8 cellular contexts compared by ENCODE assay signal in the genomic region with DNA sequence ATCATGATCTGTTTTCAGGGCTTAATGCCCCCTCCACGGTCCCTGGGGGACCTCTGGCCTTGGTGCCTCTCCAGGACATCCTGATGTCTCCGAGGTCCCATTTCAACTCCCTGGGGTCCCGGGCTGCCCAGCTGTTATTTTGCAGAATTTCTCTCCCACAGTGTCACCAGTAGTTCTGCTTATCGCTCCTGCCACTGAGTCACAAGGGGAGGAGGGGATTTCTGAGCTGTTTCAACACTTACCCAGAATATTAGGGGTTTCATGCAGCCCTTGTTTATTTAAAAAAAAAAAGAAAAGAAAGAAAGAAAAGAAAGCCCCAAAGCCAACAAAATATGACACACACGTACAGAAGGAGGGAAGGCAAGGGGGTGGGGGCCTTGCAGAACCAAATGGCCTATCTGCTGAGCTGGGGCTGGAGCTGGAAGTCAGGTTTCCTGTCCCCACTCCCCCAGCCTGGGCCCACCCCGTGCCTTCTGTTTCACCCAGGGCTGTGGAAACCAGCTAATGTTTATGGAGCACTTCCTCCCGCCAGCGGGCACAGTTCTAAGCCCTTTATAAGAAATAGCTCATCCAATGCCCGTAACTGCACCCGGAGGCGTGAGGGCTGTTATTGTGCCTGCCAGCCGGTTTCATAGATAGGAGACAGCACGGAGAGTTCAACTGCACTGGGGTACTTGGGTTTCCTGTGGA. TPM values are rescaled to one million over a fixed set of nuclear protein-coding genes. Genes with fewer than 3 reads are reported as not detected.
DNase-seq lines count a peak whose midpoint lies in the region; ATAC-seq and TF ChIP-seq lines count a peak whose summit lies in the region.

No MANE protein-coding gene starts in this region.

- peak overlapping the region; percentile 67 for H3K4me3 Mint-ChIP-seq in activated CD8-positive, alpha-beta T cell treated with anti-CD3 and anti-CD28 coated beads, Interleukin-2, amount 10 ng/mL, durations not matched to agents 7 days and 5 days

- no peak for TF ChIP-seq CTCF in ovary (IDR thresholded peaks at IDR 0.05)

- peak overlapping the region; percentile 72 for H3K27ac Mint-ChIP-seq in activated CD8-positive, alpha-beta T cell treated with anti-CD3 and anti-CD28 coated beads, Interleukin-2, amount 10 ng/mL, durations not matched to agents 7 days and 5 days

- TF ChIP-seq EP300 in ovary (IDR thresholded peaks at IDR 0.05), result no peak

- 40 to 43% (median 41%) methylated on average over 13 of the region's 13 CpGs for WGBS in ovary, 3 donors
- 22% methylated on average over 13 of the region's 13 CpGs for WGBS in urinary bladder

- POLR2A ChIA-PET in activated CD8-positive, alpha-beta T cell treated with anti-CD3 and anti-CD28 coated beads, Interleukin-2, amount 10 ng/mL, durations not matched to agents 7 days and 5 days (lab: Charles Lee), result interaction anchor here (0.9 to 5.5 kb wide), 7 partner anchors 9 to 223 kb away, joined by 3 to 99 read pairs (median 5); a partner anchor contains a TSS

- H3K9me3 Mint-ChIP-seq in activated CD8-positive, alpha-beta T cell treated with anti-CD3 and anti-CD28 coated beads, Interleukin-2, amount 10 ng/mL, durations not matched to agents 7 days and 5 days (ENCODE audit: insufficient read depth), result no peaks in the 10 kb centered on the region

- H3K9me3 ChIP-seq in ovary, result no peaks in the 10 kb centered on the region

- peak; percentile 35 for ATAC-seq in activated CD8-positive, alpha-beta T cell treated with anti-CD3 and anti-CD28 coated beads, Interleukin-2, amount 10 ng/mL, durations not matched to agents 7 days and 5 days
- ATAC-seq in HG02973 (IDR thresholded peaks at IDR 0.05; ENCODE audit: unreplicated experiment) (no peak), GM21528 (IDR thresholded peaks at IDR 0.05; ENCODE audit: low FRiP score, unreplicated experiment) (no peak)

- no peaks in the 10 kb centered on the region for H3K27me3 ChIP-seq in ovary

- H3K36me3 ChIP-seq in ovary (no peaks in the 10 kb centered on the region), urinary bladder (ENCODE audit: insufficient read depth) (no peaks in the 10 kb centered on the region)

- CTCF ChIA-PET in activated CD8-positive, alpha-beta T cell treated with anti-CD3 and anti-CD28 coated beads, Interleukin-2, amount 10 ng/mL, durations not matched to agents 7 days and 5 days (lab: Charles Lee), result interaction anchor here (0.6 to 5.5 kb wide), 12 partner anchors 9 to 468 kb away, joined by 3 to 56 read pairs (median 5); a partner anchor contains a TSS

- no peaks in the 10 kb centered on the region for H3K27me3 Mint-ChIP-seq in activated CD8-positive, alpha-beta T cell treated with anti-CD3 and anti-CD28 coated beads, Interleukin-2, amount 10 ng/mL, durations not matched to agents 7 days and 5 days (ENCODE audit: low read depth)

- TF ChIP-seq POLR2A in ovary (IDR thresholded peaks at IDR 0.05), result no peak

- H3K36me3 Mint-ChIP-seq in activated CD8-positive, alpha-beta T cell treated with anti-CD3 and anti-CD28 coated beads, Interleukin-2, amount 10 ng/mL, durations not matched to agents 7 days and 5 days (ENCODE audit: low read depth), result no peaks in the 10 kb centered on the region

- H3K4me1 ChIP-seq in ovary (ENCODE audit: insufficient read depth) (peaks cover 12% of the 10 kb centered on the region), urinary bladder (ENCODE audit: insufficient read depth) (peaks cover 4% of the 10 kb centered on the region)

- intact Hi-C loops in ovary (cut with DNase I), result no loop called here

- peak overlapping the region; percentile 68 for H3K4me3 ChIP-seq in ovary
- peak overlapping the region; percentile 41 for H3K4me3 ChIP-seq in urinary bladder (ENCODE audit: low read depth, low read length)

- H3K27ac ChIP-seq in ovary (peak overlapping the region; percentile 82 to 92), urinary bladder (ENCODE audit: low read depth) (peak overlapping the region; percentile 33)

- H3K4me1 Mint-ChIP-seq in activated CD8-positive, alpha-beta T cell treated with anti-CD3 and anti-CD28 coated beads, Interleukin-2, amount 10 ng/mL, durations not matched to agents 7 days and 5 days (ENCODE audit: low read depth), result peaks cover 90% of the 10 kb centered on the region

- peak; percentile 40 for DNase-seq in activated gamma-delta T cell treated with anti-CD3 and anti-CD28 coated beads, Interleukin-2, amount 50 U/mL, for 16 hours (ENCODE audit: low read depth)
- DNase-seq in activated gamma-delta T cell treated with Interleukin-2 at 50 U/mL for 16 hours (no peak), fibroblast of gingiva (ENCODE audit: low read depth) (peak; percentile 84), ovary (peak; percentile 55 to 73 (median 69))
- peak; percentile 62 for DNase-seq in activated CD8-positive, alpha-beta T cell treated with anti-CD3 and anti-CD28 coated beads, Interleukin-2, amount 10 ng/mL, durations not matched to agents 7 days and 5 days

RNA-seq across cellular contexts. Expression of a gene that starts 8.4 kb away (rescaled TPM):
- 10 to 100 TPM; 37.7 to 40.1 TPM for total RNA-seq in activated CD8-positive, alpha-beta T cell treated with anti-CD3 and anti-CD28 coated beads, Interleukin-2, amount 10 ng/mL, durations not matched to agents 7 days and 5 days
- total RNA-seq in ovary, result 10 to 100 TPM; 11.7 to 46.1 (median 17.1) TPM
- 10 to 100 TPM in 1 of 2 donors, 1 to 10 TPM in 1; 1.5 to 24.4 TPM for polyA plus RNA-seq in ovary
- total RNA-seq in urinary bladder, result 10.7 TPM
- 50.8 TPM for polyA plus RNA-seq in urinary bladder

RNA-seq across cellular contexts. Expression of a gene that starts 23.0 kb away (rescaled TPM):
- total RNA-seq in activated CD8-positive, alpha-beta T cell treated with anti-CD3 and anti-CD28 coated beads, Interleukin-2, amount 10 ng/mL, durations not matched to agents 7 days and 5 days, result not detected
- not detected for total RNA-seq in ovary
- under 1 TPM in 1 of 2 donors, not detected in 1; 0.06 TPM for polyA plus RNA-seq in ovary
- total RNA-seq in urinary bladder, result not detected
- 0.04 TPM for polyA plus RNA-seq in urinary bladder
